ENCODE assay signal across 8 cellular contexts in genomic region chr17:33291248-33292183, GRCh38. TPM values are rescaled to one million over a fixed set of nuclear protein-coding genes. Genes with fewer than 3 reads are reported as not detected.
DNase-seq lines count a peak whose midpoint lies in the region; ATAC-seq, FAIRE-seq and TF ChIP-seq lines count a peak whose summit lies in the region.

No MANE protein-coding gene starts in this region.

- FAIRE-seq in urothelium cell line (lab: Jason Lieb, UNC): no peak

- no TSS peak for BruUV-seq in mammary epithelial cell (replicated peaks; lab: Mats Ljungman, UMichigan)

- peak overlapping the region; percentile 88 for H2AFZ ChIP-seq in mammary epithelial cell (ENCODE audit: low read depth, low read length)

- DNase-seq in ACHN: peak; percentile 60
- peak; percentile 14 to 21 for DNase-seq in HL-60 (ENCODE audit: low read depth in 1 of 2, low spot score in 1 of 2)
- peak; percentile 31 for DNase-seq in mammary epithelial cell
- DNase-seq in left lung: peak in 1 of 2 donors; percentile 80
- DNase-seq in urothelium cell line (ENCODE audit: low spot score): peak; percentile 48
- DNase-seq in MV-4-11 (lab: John Stamatoyannopoulos, UW): no peak
- no peak for DNase-seq in DMS53 (lab: John Stamatoyannopoulos, UW)
- DNase-seq in NCI-H1105 treated with DMSO at 0.1 percent for 48 hours (lab: John Stamatoyannopoulos, UW): no peak

- CTCF ChIA-PET in mammary epithelial cell (lab: Charles Lee; ENCODE audit: low non-redundant PET): no interaction called here

- H3K4me3 ChIP-seq in HL-60 (replicated peaks; ENCODE audit: insufficient read depth, low read length): no peak overlapping the region
- H3K4me3 ChIP-seq in mammary epithelial cell (replicated peaks in 1 of 3; ENCODE audit: insufficient read depth in 1 of 3, low read depth in 2 of 3, low read length in 3 of 3): peak overlapping the region; percentile 21 to 52 (median 35)
- H3K4me3 ChIP-seq in left lung: peak overlapping the region in 1 of 2 donors; percentile 13

- in situ Hi-C loops in ACHN (cut with HindIII; ENCODE audit: low pct_ligation_motif_present, low pct_unique_long_range_greater_than_20kb, low sequenced_read_pairs) (no loop called here), mammary epithelial cell (cut with MboI; ENCODE audit: low sequenced_read_pairs in 2 of 2) (no loop called here)

- intact Hi-C loops in mammary epithelial cell (cut with micrococcal nuclease): loop anchor here (1.0 to 5.0 kb wide), 3 partner anchors 57 to 381 kb away; no protein-coding TSS in a partner anchor
- intact Hi-C loops in left lung (cut with DNase I): no loop called here

- H3K9me3 ChIP-seq in mammary epithelial cell (replicated peaks; ENCODE audit: insufficient read depth, low read length): no peaks in the 10 kb centered on the region
- no peaks in the 10 kb centered on the region for H3K9me3 ChIP-seq in left lung

- WGBS in mammary epithelial cell (ENCODE audit: low coverage, missing lambda C conversion rate): 7% methylated on average over 30 of the region's 104 CpGs

- dilution Hi-C loops in mammary epithelial cell (cut with HindIII; ENCODE audit: low sequenced_read_pairs): no loop called here

- H3K27me3 ChIP-seq in HL-60 (ENCODE audit: insufficient read depth, poor library complexity, severe bottlenecking) (peaks cover 40% of the 10 kb centered on the region), mammary epithelial cell (ENCODE audit: insufficient read depth, low read length) (peaks cover 3% of the 10 kb centered on the region), left lung (peaks cover 38 to 75% of the 10 kb centered on the region in 2 donors)

- H3K79me2 ChIP-seq in mammary epithelial cell (ENCODE audit: insufficient read depth, low read length): no peaks in the 10 kb centered on the region

- TF ChIP-seq CTCF in HL-60 (IDR thresholded peaks at IDR 0.05; ENCODE audit: insufficient read depth, low read length) (no peak), mammary epithelial cell (conservative IDR thresholded peaks at IDR 0.05 in 1 of 2, IDR thresholded peaks at IDR 0.05 in 1 of 2; ENCODE audit: extremely low read depth in 1 of 2, insufficient read depth in 1 of 2, low read depth in 1 of 2, low read length in 2 of 2) (no peak), left lung (IDR thresholded peaks at IDR 0.05) (no peak)

- ATAC-seq in left lung: peak; percentile 9

- no peaks in the 10 kb centered on the region for H4K20me1 ChIP-seq in mammary epithelial cell (ENCODE audit: insufficient read depth, low read length)

- H3K4me2 ChIP-seq in mammary epithelial cell (ENCODE audit: insufficient read depth, low read depth, low read length): peak overlapping the region; percentile 98

- H3K27ac ChIP-seq in HL-60 (replicated peaks) (no peak overlapping the region), mammary epithelial cell (ENCODE audit: insufficient read depth, low read depth, low read length) (no peak overlapping the region), left lung (no peak overlapping the region)

- no peak overlapping the region for H3K9ac ChIP-seq in mammary epithelial cell (ENCODE audit: insufficient read depth, low read length)

- peaks cover 21% of the 10 kb centered on the region for H3K4me1 ChIP-seq in mammary epithelial cell (ENCODE audit: insufficient read depth, low read length)
- H3K4me1 ChIP-seq in left lung: peaks cover 0 to 18% of the 10 kb centered on the region in 2 donors

- no peaks in the 10 kb centered on the region for H3K36me3 ChIP-seq in mammary epithelial cell (ENCODE audit: insufficient read depth, low read length)
- no peaks in the 10 kb centered on the region for H3K36me3 ChIP-seq in left lung

RNA-seq across cellular contexts. Expression of gene ASIC2, which starts 1.6 kb away (rescaled TPM):
- total RNA-seq in mammary epithelial cell (under 1 TPM in 1 of 2 donors, not detected in 1; under 0.01 TPM), left lung (under 1 TPM; 0.08 to 0.09 TPM)
- polyA plus RNA-seq in mammary epithelial cell: 0.10 TPM
- not detected for polyA minus RNA-seq in mammary epithelial cell

Comparison
In these comparisons a context has a peak if more than half of its experiments do, and no peak if none do; other contexts are left out.
1. DNase-seq: peak in ACHN (single experiment), HL-60 (2 of 2), mammary epithelial cell (single experiment) and urothelium cell line (single experiment); none in MV-4-11 (single experiment), DMS53 (single experiment) and NCI-H1105 treated with DMSO at 0.1 percent for 48 hours (single experiment).